ENCODE assay signal across 21 cellular contexts in genomic region chr16:61616088-61616487, GRCh38.
DNase-seq lines count a peak whose midpoint lies in the region; ATAC-seq, FAIRE-seq and TF ChIP-seq lines count a peak whose summit lies in the region.
"Had no signal": no experiment of that assay in that cellular context is flagged by ENCODE, and none has a peak within 500 bp of the region (broad histone marks: within the 10 kb centered on the region; RNA-seq: fewer than 3 reads in every experiment).

No MANE protein-coding gene starts in this region.

- TF ChIP-seq CTCF in A549 (IDR thresholded peaks at IDR 0.05) (no peak), IMR-90 (conservative IDR thresholded peaks at IDR 0.05; ENCODE audit: low read depth, low read length) (no peak), H1 (IDR thresholded peaks at IDR 0.05; ENCODE audit: control extremely low read depth in 1 of 3, insufficient read depth in 1 of 3, low read depth in 1 of 3, low read length in 3 of 3) (no peak)

- POLR2A ChIA-PET in A549 (lab: Yijun Ruan, JAX) = no interaction called here
- POLR2A ChIA-PET in IMR-90 (lab: Charles Lee; ENCODE audit: unreplicated experiment) = no interaction called here
- POLR2A ChIA-PET in H1 (lab: Charles Lee; ENCODE audit: partially characterized antibody) = no interaction called here

- no peak overlapping the region for H3K23ac ChIP-seq in IMR-90 (ENCODE audit: low read depth, low read length)
- H3K23ac ChIP-seq in H1 (ENCODE audit: insufficient read length) = no peak overlapping the region

- dilution Hi-C loops in IMR-90 (cut with HindIII; ENCODE audit: low sequenced_read_pairs, unreplicated experiment) = no loop called here

- TF ChIP-seq EP300 in A549 (IDR thresholded peaks at IDR 0.05) (no peak), H1 (IDR thresholded peaks at IDR 0.05; ENCODE audit: borderline replicate concordance in 1 of 2, low read depth in 2 of 2, low read length in 2 of 2) (no peak)

- TF ChIP-seq RAD21 in A549 (conservative IDR thresholded peaks at IDR 0.05 in 1 of 2, IDR thresholded peaks at IDR 0.05 in 1 of 2) = no peak
- no peak for TF ChIP-seq RAD21 in IMR-90 (IDR thresholded peaks at IDR 0.05; ENCODE audit: low read length)
- no peak for TF ChIP-seq RAD21 in H1 (IDR thresholded peaks at IDR 0.05 in 1 of 2, conservative IDR thresholded peaks at IDR 0.05 in 1 of 2; ENCODE audit: low read depth in 2 of 2, low read length in 2 of 2)

- TF ChIP-seq POLR2A in A549 (IDR thresholded peaks at IDR 0.05; ENCODE audit: low read length) = no peak
- no peak for TF ChIP-seq POLR2A in IMR-90 (IDR thresholded peaks at IDR 0.05; ENCODE audit: low read depth, low read length)
- no peak for TF ChIP-seq POLR2A in H1 (IDR thresholded peaks at IDR 0.05; ENCODE audit: control extremely low read depth in 1 of 2, low read depth in 2 of 2, low read length in 2 of 2)

- no peak overlapping the region for H2BK12ac ChIP-seq in H1 (ENCODE audit: low read depth, low read length)

- H2AK9ac ChIP-seq in IMR-90 (replicated peaks; ENCODE audit: low read depth, low read length, poor library complexity) = no peak overlapping the region

- BruUV-seq in IMR-90 (replicated peaks; lab: Mats Ljungman, UMichigan) = no TSS peak

- H3K4ac ChIP-seq in IMR-90 (ENCODE audit: low read depth, low read length) (no peak overlapping the region), H1 (replicated peaks; ENCODE audit: insufficient read length, low read depth, low read length) (no peak overlapping the region)

- ATAC-seq in A549 (no peak), IMR-90 (ENCODE audit: low read depth) (no peak), left colon (no peak), HG02610 (IDR thresholded peaks at IDR 0.05; ENCODE audit: unreplicated experiment) (no peak), GM18861 (IDR thresholded peaks at IDR 0.05; ENCODE audit: unreplicated experiment) (no peak)
- ATAC-seq: CD8-positive, alpha-beta T cell had no signal

- DNase-seq in A549 (ENCODE audit: low read depth in 1 of 2, low spot score in 1 of 2) = no peak
- DNase-seq in IMR-90 = no peak
- no peak for DNase-seq in H1 (ENCODE audit: low read depth in 1 of 2, low spot score in 2 of 2)
- DNase-seq in left colon = no peak
- DNase-seq: 8988T; AML-193; Caco-2; Calu3; CD4-positive, alpha-beta T cell; CD8-positive, alpha-beta T cell; DMS79 treated with DMSO at 0.1 percent for 48 hours; GF-D8 had no signal

- FAIRE-seq in A549 (lab: Jason Lieb, UNC) = no peak
- no peak for FAIRE-seq in H1 (lab: Jason Lieb, UNC)
- FAIRE-seq: A204.1, D721Med, G401.6, GM12891, GM19239 had no signal

- CTCF ChIA-PET in A549 (lab: Yijun Ruan, JAX) (no interaction called here), IMR-90 (lab: Yijun Ruan, JAX) (no interaction called here), H1 (lab: Charles Lee; ENCODE audit: partially characterized antibody) (no interaction called here)

- no peak overlapping the region for H4K91ac ChIP-seq in IMR-90 (ENCODE audit: insufficient read depth, low read depth, low read length)
- H4K91ac ChIP-seq in H1 (replicated peaks; ENCODE audit: insufficient read length, low read length) = no peak overlapping the region

- H3K18ac ChIP-seq in IMR-90 (ENCODE audit: low read depth, low read length) = no peak overlapping the region
- H3K18ac ChIP-seq in H1 (ENCODE audit: extremely low read depth, low read length) = no peak overlapping the region

- no peaks in the 10 kb centered on the region for H3K9me1 ChIP-seq in IMR-90 (ENCODE audit: insufficient read depth, low read length)

- no peaks in the 10 kb centered on the region for H3K23me2 ChIP-seq in H1 (ENCODE audit: low read depth, low read length)

- no peak overlapping the region for H3K4me3 ChIP-seq in A549
- H3K4me3 ChIP-seq in IMR-90 (ENCODE audit: insufficient read depth, low read depth, low read length) = no peak overlapping the region
- H3K4me3 ChIP-seq in H1 (ENCODE audit: extremely low read depth in 1 of 4, insufficient read depth in 2 of 4, low read depth in 3 of 4, low read length in 4 of 4) = no peak overlapping the region
- H3K4me3 ChIP-seq: BLaER1 treated with 17β-estradiol and CSF1 and Interleukin-3, amounts not matched to agents 10 nM and 100 nM had no signal

- intact Hi-C loops in IMR-90 (cut with micrococcal nuclease) = no loop called here
- intact Hi-C loops in left colon (cut with DNase I, micrococcal nuclease) = no loop called here

- H3K36me3 ChIP-seq in IMR-90 (ENCODE audit: control insufficient read depth, insufficient read depth, low read length) (no peaks in the 10 kb centered on the region), H1 (ENCODE audit: control insufficient read depth in 2 of 4, insufficient read depth in 4 of 4, low read length in 3 of 4) (no peaks in the 10 kb centered on the region)
- H3K36me3 ChIP-seq: BLaER1 treated with 17β-estradiol and CSF1 and Interleukin-3, amounts not matched to agents 10 nM and 100 nM had no signal

- no peak overlapping the region for H2AK5ac ChIP-seq in IMR-90 (ENCODE audit: low read depth, low read length)
- H2AK5ac ChIP-seq in H1 (ENCODE audit: low read depth, low read length) = no peak overlapping the region

- H3K56ac ChIP-seq in IMR-90 (ENCODE audit: extremely low read depth, insufficient read depth, low read length) (no peak overlapping the region), H1 (replicated peaks; ENCODE audit: insufficient read length, low read depth, low read length) (no peak overlapping the region)

- no peak overlapping the region for H2BK15ac ChIP-seq in IMR-90 (ENCODE audit: low read depth, low read length)
- H2BK15ac ChIP-seq in H1 (ENCODE audit: low read length) = no peak overlapping the region

- no peak overlapping the region for H4K5ac ChIP-seq in IMR-90 (ENCODE audit: low read depth, low read length)
- H4K5ac ChIP-seq in H1 (ENCODE audit: insufficient read length, low read depth, low read length) = no peak overlapping the region

- H3K9me3 ChIP-seq in A549 (no peaks in the 10 kb centered on the region), IMR-90 (ENCODE audit: control insufficient read depth, insufficient read depth, low read length) (peaks cover 4% of the 10 kb centered on the region; the same call in 1 of the 2 replicates), H1 (ENCODE audit: insufficient read depth in 2 of 2, low read depth in 1 of 2, low read length in 1 of 2) (no peaks in the 10 kb centered on the region)
- H3K9me3 ChIP-seq: BLaER1 treated with 17β-estradiol and CSF1 and Interleukin-3, amounts not matched to agents 10 nM and 100 nM; Caco-2 had no signal

- H3K27me3 ChIP-seq in IMR-90 (ENCODE audit: control insufficient read depth, insufficient read depth, low read length) (no peaks in the 10 kb centered on the region), H1 (replicated peaks in 1 of 4; ENCODE audit: control insufficient read depth in 3 of 4, extremely low read depth in 1 of 4, insufficient read depth in 3 of 4, low read length in 3 of 4) (peaks cover 0 to 1% (median 0%) of the 10 kb centered on the region in 4 experiments; a peak in 1 of 7 replicates)
- H3K27me3 ChIP-seq: BLaER1 treated with 17β-estradiol and CSF1 and Interleukin-3, amounts not matched to agents 10 nM and 100 nM had no signal

- H2BK120ac ChIP-seq in IMR-90 (ENCODE audit: low read depth, low read length) = no peak overlapping the region
- H2BK120ac ChIP-seq in H1 (replicated peaks; ENCODE audit: low read depth, low read length) = no peak overlapping the region

- H3K79me1 ChIP-seq in IMR-90 (ENCODE audit: low read depth in 1 of 2, low read length in 2 of 2) (no peaks in the 10 kb centered on the region), H1 (ENCODE audit: low read depth, low read length) (no peaks in the 10 kb centered on the region)

- H2BK5ac ChIP-seq in IMR-90 (ENCODE audit: low read depth, low read length, poor library complexity, severe bottlenecking) (no peak overlapping the region), H1 (ENCODE audit: low read depth, low read length) (no peak overlapping the region)

- H3K4me2 ChIP-seq in A549 (no peak overlapping the region), IMR-90 (ENCODE audit: low read depth, low read length) (no peak overlapping the region), H1 (ENCODE audit: insufficient read depth in 1 of 2, low read depth in 2 of 2, low read length in 2 of 2) (no peak overlapping the region)

- H2BK20ac ChIP-seq in IMR-90 (ENCODE audit: low read depth, low read length) (no peak overlapping the region), H1 (ENCODE audit: low read length) (no peak overlapping the region)

- H4K8ac ChIP-seq in IMR-90 (ENCODE audit: low read depth in 2 of 2, low read length in 2 of 2) = no peak overlapping the region
- no peak overlapping the region for H4K8ac ChIP-seq in H1 (ENCODE audit: extremely low read depth, insufficient read depth, low read length)

- H3K9ac ChIP-seq in IMR-90 (ENCODE audit: low read depth, low read length) (no peak overlapping the region), H1 (replicated peaks in 1 of 4; ENCODE audit: extremely low read depth in 1 of 4, low read depth in 3 of 4, low read length in 3 of 4) (no peak overlapping the region)
- H3K9ac ChIP-seq: BLaER1 treated with 17β-estradiol and CSF1 and Interleukin-3, amounts not matched to agents 10 nM and 100 nM had no signal

- H3K14ac ChIP-seq in IMR-90 (replicated peaks; ENCODE audit: low read depth, low read length) (no peak overlapping the region), H1 (ENCODE audit: insufficient read length) (no peak overlapping the region)

- no peaks in the 10 kb centered on the region for H4K20me1 ChIP-seq in IMR-90 (ENCODE audit: insufficient read depth, low read length)
- no peaks in the 10 kb centered on the region for H4K20me1 ChIP-seq in H1 (replicated peaks in 1 of 2; ENCODE audit: control insufficient read depth in 1 of 2, insufficient read depth in 2 of 2, low read length in 2 of 2)
- H4K20me1 ChIP-seq: BLaER1 treated with 17β-estradiol and CSF1 and Interleukin-3, amounts not matched to agents 10 nM and 100 nM had no signal

- in situ Hi-C loops in IMR-90 (cut with MboI; ENCODE audit: low sequenced_read_pairs) = no loop called here

- H3K79me2 ChIP-seq in H1 (ENCODE audit: control insufficient read depth in 1 of 2, insufficient read depth in 2 of 2, low read length in 2 of 2) = no peaks in the 10 kb centered on the region

- no peak overlapping the region for H3K27ac ChIP-seq in A549
- no peak overlapping the region for H3K27ac ChIP-seq in IMR-90 (ENCODE audit: insufficient read depth, low read length)
- no peak overlapping the region for H3K27ac ChIP-seq in H1 (ENCODE audit: low read depth, low read length)
- H3K27ac ChIP-seq: BLaER1 treated with 17β-estradiol and CSF1 and Interleukin-3, amounts not matched to agents 10 nM and 100 nM; C4-2B had no signal

- H3K4me1 ChIP-seq in A549 (no peaks in the 10 kb centered on the region), IMR-90 (ENCODE audit: control insufficient read depth, insufficient read depth, low read length) (no peaks in the 10 kb centered on the region), H1 (replicated peaks in 1 of 4; ENCODE audit: control insufficient read depth in 3 of 4, insufficient read depth in 4 of 4, low read length in 3 of 4) (peaks cover 0 to 5% (median 0%) of the 10 kb centered on the region in 4 experiments; a peak in 2 of 7 replicates)
- H3K4me1 ChIP-seq: BLaER1 treated with 17β-estradiol and CSF1 and Interleukin-3, amounts not matched to agents 10 nM and 100 nM; Caco-2 had no signal

- no peak overlapping the region for H2AFZ ChIP-seq in IMR-90 (replicated peaks; ENCODE audit: low read length, poor library complexity)
- H2AFZ ChIP-seq in H1 (ENCODE audit: low read length) = no peak overlapping the region

- 8% methylated on average over 2 of the region's 2 CpGs for WGBS in A549 (ENCODE audit: missing lambda C conversion rate)
- WGBS in IMR-90 (ENCODE audit: extremely low coverage in 2 of 2, insufficient read length in 1 of 2), 2 experiments = no CpG with 5 or more reads among the region's 2 CpGs
- WGBS in H1 (ENCODE audit: extremely low coverage in 1 of 2, insufficient coverage in 1 of 2, insufficient read length in 1 of 2, insufficient replicate concordance in 2 of 2, low coverage in 1 of 2, low lambda C conversion rate in 2 of 2, missing lambda C conversion rate in 1 of 2), 2 experiments = 78% methylated on average over 2 of the region's 2 CpGs; no CpG with 5 or more reads in 1 of the 2 experiments

Comparison
In these comparisons a context has a peak if more than half of its experiments do, and no peak if none do; other contexts are left out.
1. Of the 18 proteins assayed by ChIP-seq in both H1 and A549: peak only in H1: none; only in A549: none; in both: MAFK; in neither: 17.